Comparison of ENCODE assay signal across 2 cellular contexts in genomic region chr7:129263168-129263567, GRCh38.
TF ChIP-seq lines count a peak whose summit lies in the region.

No MANE protein-coding gene starts in this region.

TF ChIP-seq in IMR-90, 13 proteins besides CTCF, POLR2A, EP300 and RAD21:
- TF ChIP-seq MAFK (IDR thresholded peaks at IDR 0.05; ENCODE audit: low read depth, low read length) = no peak
- no peak for TF ChIP-seq CHD1 (IDR thresholded peaks at IDR 0.05; ENCODE audit: low read depth, low read length)
- TF ChIP-seq BHLHE40 (IDR thresholded peaks at IDR 0.05; ENCODE audit: low read depth, low read length) = no peak
- TF ChIP-seq USF2 (IDR thresholded peaks at IDR 0.05; ENCODE audit: low read depth, low read length) = peak; percentile 26; the same call in 1 of the 2 replicates

TF ChIP-seq in H1, 55 proteins besides CTCF, POLR2A, EP300 and RAD21:
- TF ChIP-seq TCF12 (IDR thresholded peaks at IDR 0.05; ENCODE audit: low read depth, low read length) (no peak), JUND (IDR thresholded peaks at IDR 0.05; ENCODE audit: low read length) (no peak), JUN (IDR thresholded peaks at IDR 0.05; ENCODE audit: low read depth, low read length) (no peak), ZNF274 (IDR thresholded peaks at IDR 0.05; ENCODE audit: borderline replicate concordance, extremely low read depth, low read length) (no peak), TEAD4 (IDR thresholded peaks at IDR 0.05; ENCODE audit: low read depth, low read length) (no peak), HDAC2 (IDR thresholded peaks at IDR 0.05; ENCODE audit: borderline replicate concordance in 1 of 2, low read depth in 2 of 2, low read length in 2 of 2) (no peak), TBP (IDR thresholded peaks at IDR 0.05; ENCODE audit: low read depth, low read length) (no peak), TAF7 (optimal IDR thresholded peaks at IDR 0.05; ENCODE audit: borderline replicate concordance, low read depth, low read length) (no peak), KDM5A (IDR thresholded peaks at IDR 0.05; ENCODE audit: low read length) (no peak), RBBP5 (IDR thresholded peaks at IDR 0.05; ENCODE audit: borderline replicate concordance, low read depth, low read length) (no peak), RXRA (IDR thresholded peaks at IDR 0.05; ENCODE audit: insufficient read depth, low read depth, low read length) (no peak), CHD2 (IDR thresholded peaks at IDR 0.05; ENCODE audit: low read length) (no peak), NRF1 (IDR thresholded peaks at IDR 0.05; ENCODE audit: low read depth, low read length) (no peak), EZH2 (IDR thresholded peaks at IDR 0.05; ENCODE audit: low read depth, low read length, severe bottlenecking) (no peak), YY1 (IDR thresholded peaks at IDR 0.05; ENCODE audit: low read depth, low read length) (no peak), RNF2 (IDR thresholded peaks at IDR 0.05; ENCODE audit: borderline replicate concordance, low read depth, low read length, missing control alignments, poor library complexity, severe bottlenecking) (no peak), POU5F1 (IDR thresholded peaks at IDR 0.05; ENCODE audit: low read depth, low read length) (no peak)
